ENCODE assay signal across 1 cellular context in genomic region chr4:83917572-83917971, GRCh38.
TF ChIP-seq lines count a peak whose summit lies in the region.

No MANE protein-coding gene starts in this region.

TF ChIP-seq in K562, 482 proteins besides CTCF, POLR2A, EP300 and RAD21 (continued from another document and continues in another):
- no peak for TF ChIP-seq MGA (IDR thresholded peaks at IDR 0.05)
- no peak for TF ChIP-seq GABPB1 (CRISPR knock-in tag; IDR thresholded peaks at IDR 0.05)
- TF ChIP-seq CHD2 (IDR thresholded peaks at IDR 0.05; ENCODE audit: low read depth, low read length): no peak
- no peak for TF ChIP-seq ZBTB26 (CRISPR knock-in tag; IDR thresholded peaks at IDR 0.05)
- no peak for TF ChIP-seq NR2F6 (CRISPR knock-in tag; IDR thresholded peaks at IDR 0.05)
- peak; percentile 92 for TF ChIP-seq NFE2 (IDR thresholded peaks at IDR 0.05; ENCODE audit: low read depth)
- no peak for TF ChIP-seq ESRRB (CRISPR knock-in tag; IDR thresholded peaks at IDR 0.05; ENCODE audit: borderline replicate concordance)
- no peak for TF ChIP-seq CEBPG (CRISPR knock-in tag; IDR thresholded peaks at IDR 0.05)
- TF ChIP-seq CEBPG (tag; conservative IDR thresholded peaks at IDR 0.05 in 1 of 2, IDR thresholded peaks at IDR 0.05 in 1 of 2): no peak
- no peak for TF ChIP-seq PTBP1 (IDR thresholded peaks at IDR 0.05; ENCODE audit: low read depth, low read length)
- TF ChIP-seq E2F6 (IDR thresholded peaks at IDR 0.05; ENCODE audit: borderline replicate concordance in 1 of 2, extremely low read depth in 1 of 2, insufficient read depth in 1 of 2, insufficient read length in 1 of 2, low read depth in 1 of 2, low read length in 1 of 2, poor library complexity in 1 of 2, severe bottlenecking in 1 of 2): no peak
- TF ChIP-seq BACH1 (tag; IDR thresholded peaks at IDR 0.05): peak; percentile 87
- no peak for TF ChIP-seq ZNF512 (tag; IDR thresholded peaks at IDR 0.05)
- no peak for TF ChIP-seq SRSF9 (IDR thresholded peaks at IDR 0.05; ENCODE audit: borderline replicate concordance, low read depth, low read length)
- no peak for TF ChIP-seq MCM2 (IDR thresholded peaks at IDR 0.05; ENCODE audit: low read depth)
- TF ChIP-seq RUNX1 (IDR thresholded peaks at IDR 0.05; ENCODE audit: low read depth): no peak
- no peak for TF ChIP-seq RNF2 (IDR thresholded peaks at IDR 0.05)
- no peak for TF ChIP-seq HMGN3 (IDR thresholded peaks at IDR 0.05; ENCODE audit: borderline replicate concordance, extremely low read depth, insufficient read length, low read depth, low read length)
- TF ChIP-seq MEF2D (tag; conservative IDR thresholded peaks at IDR 0.05; ENCODE audit: low read depth): peak; percentile 82
- TF ChIP-seq CTCFL (IDR thresholded peaks at IDR 0.05; ENCODE audit: borderline replicate concordance, insufficient read depth, low read depth, low read length, poor library complexity, severe bottlenecking): no peak
- TF ChIP-seq ELF2 (CRISPR knock-in tag; IDR thresholded peaks at IDR 0.05): no peak
- TF ChIP-seq ZNF57 (CRISPR knock-in tag; IDR thresholded peaks at IDR 0.05): no peak
- no peak for TF ChIP-seq ADNP (tag; IDR thresholded peaks at IDR 0.05)
- no peak for TF ChIP-seq CHAMP1 (IDR thresholded peaks at IDR 0.05)
- TF ChIP-seq ELK3 (CRISPR knock-in tag; IDR thresholded peaks at IDR 0.05): no peak
- no peak for TF ChIP-seq RBFOX2 (IDR thresholded peaks at IDR 0.05; ENCODE audit: low read depth, low read length)
- TF ChIP-seq DMBX1 (CRISPR knock-in tag; IDR thresholded peaks at IDR 0.05; ENCODE audit: borderline replicate concordance): peak; percentile 94; the same call in 1 of the 2 replicates
- no peak for TF ChIP-seq HBP1 (CRISPR knock-in tag; IDR thresholded peaks at IDR 0.05)
- TF ChIP-seq KDM4B (IDR thresholded peaks at IDR 0.05; ENCODE audit: borderline replicate concordance in 2 of 2, low read depth in 1 of 2): no peak
- TF ChIP-seq HMG20B (CRISPR knock-in tag; IDR thresholded peaks at IDR 0.05): no peak
- TF ChIP-seq HMG20A (CRISPR knock-in tag; conservative IDR thresholded peaks at IDR 0.05): no peak
- TF ChIP-seq U2AF2 (optimal IDR thresholded peaks at IDR 0.05; ENCODE audit: low read depth, low read length): no peak
- no peak for TF ChIP-seq CREBBP (IDR thresholded peaks at IDR 0.05; ENCODE audit: low read depth, low read length)
- no peak for TF ChIP-seq ZNF444 (CRISPR knock-in tag; IDR thresholded peaks at IDR 0.05)
